ENCODE assay signal across 23 cellular contexts in the genomic region with DNA sequence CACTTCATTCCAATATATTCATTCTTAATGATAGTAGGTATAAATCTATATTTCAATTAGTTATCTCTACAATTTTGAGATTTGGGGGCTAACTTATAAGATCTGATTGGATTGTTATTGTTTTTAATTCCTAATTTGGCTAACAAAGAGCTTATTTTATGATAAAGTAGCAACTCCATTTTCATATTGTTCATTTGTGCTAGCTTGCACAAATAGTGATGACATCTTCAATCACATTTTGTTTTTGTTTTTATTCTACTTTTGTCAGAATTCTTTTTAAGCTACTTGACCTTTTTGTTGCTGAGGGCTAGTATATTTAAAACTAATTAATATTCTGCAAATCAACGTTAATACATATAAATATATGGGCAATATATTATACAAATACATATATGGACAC. TPM values are rescaled to one million over a fixed set of nuclear protein-coding genes. Genes with fewer than 3 reads are reported as not detected.
A peak's percentile ranks its signal among the peaks of the same experiment; 100 is the strongest.
DNase-seq lines count a peak whose midpoint lies in the region; ATAC-seq, FAIRE-seq and TF ChIP-seq lines count a peak whose summit lies in the region.
"Had no signal": no experiment of that assay in that cellular context is flagged by ENCODE, and none has a peak within 500 bp of the region (broad histone marks: within the 10 kb centered on the region; RNA-seq: fewer than 3 reads in every experiment).

No MANE protein-coding gene starts in this region.

- no peak for TF ChIP-seq EP300 in K562 (IDR thresholded peaks at IDR 0.05; ENCODE audit: low read length)

- no peaks in the 10 kb centered on the region for H3K36me3 Mint-ChIP-seq in activated CD4-positive, alpha-beta memory T cell treated with anti-CD3 and anti-CD28 coated beads for 36 hours
- H3K36me3 Mint-ChIP-seq: CD14-positive monocyte; CD8-positive, alpha-beta memory T cell had no signal

- H4K20me1 ChIP-seq in K562 (replicated peaks; ENCODE audit: control insufficient read depth, insufficient read depth, low read length), result no peaks in the 10 kb centered on the region; the same call in 1 of the 2 replicates
- H4K20me1 ChIP-seq: BLaER1 treated with 17β-estradiol and CSF1 and Interleukin-3, amounts not matched to agents 10 nM and 100 nM had no signal

- TF ChIP-seq CTCF in left ventricle myocardium inferior (IDR thresholded peaks at IDR 0.05; ENCODE audit: borderline replicate concordance) (no peak), heart right ventricle (IDR thresholded peaks at IDR 0.05) (no peak), K562 (IDR thresholded peaks at IDR 0.05 in 2 of 3, conservative IDR thresholded peaks at IDR 0.05 in 1 of 3; ENCODE audit: insufficient read depth in 2 of 3, low read depth in 1 of 3, low read length in 3 of 3) (no peak)

- BruUV-seq in K562 (replicated peaks; lab: Mats Ljungman, UMichigan), result no TSS peak

- TF ChIP-seq RAD21 in K562 (CRISPR knock-in tag; conservative IDR thresholded peaks at IDR 0.05 in 1 of 2, IDR thresholded peaks at IDR 0.05 in 1 of 2), result no peak

- no peak for FAIRE-seq in K562 (lab: Jason Lieb, UNC)
- FAIRE-seq: D721Med, GM12878, H54 had no signal

- H3K27me3 Mint-ChIP-seq in activated CD4-positive, alpha-beta memory T cell treated with anti-CD3 and anti-CD28 coated beads for 36 hours, result no peaks in the 10 kb centered on the region
- H3K27me3 Mint-ChIP-seq: CD4-positive, alpha-beta T cell; CD8-positive, alpha-beta memory T cell had no signal

- H3K4me3 ChIP-seq in left ventricle myocardium inferior (no peak overlapping the region), heart right ventricle (no peak overlapping the region), K562 (no peak overlapping the region), skeletal muscle satellite cell (ENCODE audit: low read length) (no peak overlapping the region)
- H3K4me3 ChIP-seq: GM12878, HAP-1 had no signal

- CTCF ChIA-PET in K562 (lab: Yijun Ruan, JAX; ENCODE audit: low intra/inter-chr PET ratio), result no interaction called here
- CTCF ChIA-PET in activated CD4-positive, alpha-beta memory T cell treated with anti-CD3 and anti-CD28 coated beads for 36 hours (lab: Charles Lee), result no interaction called here

- no peaks in the 10 kb centered on the region for H3K9me1 ChIP-seq in K562 (ENCODE audit: control insufficient read depth, insufficient read depth, low read length)

- in situ Hi-C loops in K562 (cut with MboI), result no loop called here

- no peak overlapping the region for H3K4me3 Mint-ChIP-seq in activated CD4-positive, alpha-beta memory T cell treated with anti-CD3 and anti-CD28 coated beads for 36 hours
- H3K4me3 Mint-ChIP-seq: CD14-positive monocyte; CD4-positive, alpha-beta T cell; CD8-positive, alpha-beta memory T cell had no signal

- H3K27me3 ChIP-seq in left ventricle myocardium inferior (ENCODE audit: low read depth) (no peaks in the 10 kb centered on the region), heart right ventricle (no peaks in the 10 kb centered on the region), K562 (ENCODE audit: control insufficient read depth in 2 of 2, insufficient read depth in 2 of 2, low read length in 2 of 2) (no peaks in the 10 kb centered on the region), skeletal muscle satellite cell (ENCODE audit: control insufficient read depth, insufficient read depth, low read length) (no peaks in the 10 kb centered on the region)
- H3K27me3 ChIP-seq: BE2C; BLaER1 treated with 17β-estradiol and CSF1 and Interleukin-3, amounts not matched to agents 10 nM and 100 nM had no signal

- H3K9ac ChIP-seq in K562 (ENCODE audit: insufficient read depth in 1 of 2, low read depth in 2 of 2, low read length in 2 of 2) (no peak overlapping the region), skeletal muscle satellite cell (ENCODE audit: low read depth, low read length) (peak overlapping the region; percentile 71)

- POLR2A ChIA-PET in K562 (lab: Yijun Ruan, JAX), result interaction anchor here (0.6 to 1.5 kb wide), 4 partner anchors 9 to 31 kb away, joined by 3 to 4 read pairs (median 3); no protein-coding TSS in a partner anchor
- POLR2A ChIA-PET in activated CD4-positive, alpha-beta memory T cell treated with anti-CD3 and anti-CD28 coated beads for 36 hours (lab: Charles Lee), result no interaction called here

- intact Hi-C loops in left ventricle myocardium inferior (cut with micrococcal nuclease), result no loop called here
- intact Hi-C loops in heart right ventricle (cut with DNase I), result no loop called here
- intact Hi-C loops in K562 (cut with micrococcal nuclease), result no loop called here
- intact Hi-C loops in activated CD4-positive, alpha-beta memory T cell treated with anti-CD3 and anti-CD28 coated beads for 36 hours (cut with micrococcal nuclease), result no loop called here

- H2AFZ ChIP-seq in K562 (ENCODE audit: low read depth, low read length), result no peak overlapping the region

- H3K36me3 ChIP-seq in left ventricle myocardium inferior (no peaks in the 10 kb centered on the region), heart right ventricle (no peaks in the 10 kb centered on the region), K562 (ENCODE audit: control insufficient read depth, insufficient read depth, low read length) (peaks cover 2% of the 10 kb centered on the region; the same call in 1 of the 3 replicates), skeletal muscle satellite cell (ENCODE audit: insufficient read depth, low read length) (no peaks in the 10 kb centered on the region)
- H3K36me3 ChIP-seq: BE2C, HAP-1 had no signal

- H3K4me1 ChIP-seq in left ventricle myocardium inferior (peaks cover 85% of the 10 kb centered on the region), heart right ventricle (peaks cover 0 to 85% (median 53%) of the 10 kb centered on the region in 9 donors), K562 (replicated peaks in 1 of 2; ENCODE audit: control insufficient read depth in 2 of 2, insufficient read depth in 2 of 2, low read length in 2 of 2) (peaks cover 0 to 19% of the 10 kb centered on the region in 2 experiments; a peak in 3 of 5 replicates), skeletal muscle satellite cell (ENCODE audit: control insufficient read depth, insufficient read depth, low read length) (peaks cover 54% of the 10 kb centered on the region)

- peaks cover 12% of the 10 kb centered on the region for H3K4me1 Mint-ChIP-seq in activated CD4-positive, alpha-beta memory T cell treated with anti-CD3 and anti-CD28 coated beads for 36 hours (ENCODE audit: low read depth)
- H3K4me1 Mint-ChIP-seq: CD14-positive monocyte had no signal

- no peak for TF ChIP-seq POLR2A in K562 (conservative IDR thresholded peaks at IDR 0.05)

- 88 to 91% methylated on average over 1 of the region's 1 CpG for WGBS in heart right ventricle, 2 donors
- 10% methylated on average over 1 of the region's 1 CpG for WGBS in K562 (ENCODE audit: insufficient coverage, low coverage, missing lambda C conversion rate)

- peak overlapping the region; percentile 68 for H3K27ac ChIP-seq in left ventricle myocardium inferior (replicated peaks)
- H3K27ac ChIP-seq in heart right ventricle, result peak overlapping the region in 1 of 10 donors; percentile 64
- no peak overlapping the region for H3K27ac ChIP-seq in K562 (ENCODE audit: extremely low read depth, low read depth, low read length)
- H3K27ac ChIP-seq: 22Rv1 had no signal

- DNase-seq in left ventricle myocardium inferior (no peak), heart right ventricle (no peak), K562 (ENCODE audit: extremely low read depth in 1 of 4, low spot score in 3 of 4) (no peak), medulla oblongata (ENCODE audit: extremely low spot score) (no peak)
- no peak for DNase-seq in activated CD4-positive, alpha-beta memory T cell treated with anti-CD3 and anti-CD28 coated beads for 36 hours
- DNase-seq: ACHN; AML-193; BE2C; CD4-positive, alpha-beta T cell; CD8-positive, alpha-beta memory T cell; DMS 273 treated with DMSO at 0.1 percent for 48 hours; DMS79; EL; GDM1; GOT3 had no signal

- H3K27ac Mint-ChIP-seq in activated CD4-positive, alpha-beta memory T cell treated with anti-CD3 and anti-CD28 coated beads for 36 hours, result no peak overlapping the region
- H3K27ac Mint-ChIP-seq: CD14-positive monocyte; CD4-positive, alpha-beta T cell; CD8-positive, alpha-beta memory T cell had no signal

- peaks cover 86% of the 10 kb centered on the region for H3K79me2 ChIP-seq in K562 (ENCODE audit: control insufficient read depth, insufficient read depth, low read length)

- H3K4me2 ChIP-seq in K562 (ENCODE audit: insufficient read depth, low read length) (no peak overlapping the region; the same call in 1 of the 2 replicates), skeletal muscle satellite cell (ENCODE audit: low read length) (peak overlapping the region; percentile 14)

- no peak for ATAC-seq in heart right ventricle
- ATAC-seq in K562, result no peak
- ATAC-seq: GM12878 had no signal

- H3K9me3 Mint-ChIP-seq in activated CD4-positive, alpha-beta memory T cell treated with anti-CD3 and anti-CD28 coated beads for 36 hours, result no peaks in the 10 kb centered on the region
- H3K9me3 Mint-ChIP-seq: CD4-positive, alpha-beta T cell; CD8-positive, alpha-beta memory T cell had no signal

- H3K9me3 ChIP-seq in left ventricle myocardium inferior (replicated peaks) (no peaks in the 10 kb centered on the region), heart right ventricle (no peaks in the 10 kb centered on the region), K562 (replicated peaks; ENCODE audit: control insufficient read depth, insufficient read depth, low read depth, low read length) (no peaks in the 10 kb centered on the region), skeletal muscle satellite cell (replicated peaks; ENCODE audit: low read length) (no peaks in the 10 kb centered on the region)
- H3K9me3 ChIP-seq: BE2C, HAP-1 had no signal

RNA-seq across cellular contexts. Expression of gene MARCHF3, which starts 22.8 kb away (rescaled TPM):
- total RNA-seq in left ventricle myocardium inferior, result 35.7 TPM
- 10 to 100 TPM; 16.8 to 57.4 (median 45.9) TPM for total RNA-seq in heart right ventricle
- 10 to 100 TPM in 1 of 2 donors, 1 to 10 TPM in 1; 4.8 to 76.2 TPM for polyA plus RNA-seq in heart right ventricle
- total RNA-seq in K562 (2011; cell fraction: chromatin; rRNA removed; ENCODE audit: low replicate concordance), result 71.0 and 71.2 TPM in 2 replicates
- total RNA-seq in K562 (2011; cell fraction: nucleolus; rRNA removed), result 72.9 and 84.2 TPM in 2 replicates
- total RNA-seq in K562 (2011; cell fraction: nucleoplasm; rRNA removed), result 80.1 and 101 TPM in 2 replicates
- 12.2 and 21.1 TPM in 2 replicates for total RNA-seq in K562 (2014; rRNA removed)
- total RNA-seq in K562 (2014; rRNA removed; fragmentation: Illumina TruSeq; extraction: Trizol), result 19.9 and 20.2 TPM in 2 replicates
- 16.8 and 18.5 TPM in 2 replicates for total RNA-seq in K562 (2015; rRNA removed; fragmentation: Illumina TruSeq; extraction: Trizol)
- total RNA-seq in K562 (2021), result 23.5 TPM in 2 replicates
- 34.1 and 37.4 TPM in 2 replicates for polyA plus RNA-seq in K562 (2011; rRNA removed)
- polyA plus RNA-seq in K562 (2011; cell fraction: cytosol; rRNA removed), result 24.1 and 35.9 TPM in 2 replicates
- 39.3 and 39.4 TPM in 2 replicates for polyA plus RNA-seq in K562 (2011; cell fraction: nucleus; rRNA removed)
- polyA plus RNA-seq in K562 (2012), result 21.4 and 29.8 TPM in 2 replicates
- polyA plus RNA-seq in K562 (2014; fragmentation: Illumina TruSeq; extraction: Trizol), result 13.4 and 16.5 TPM in 2 replicates
- 1 to 10 TPM; 5.6 to 7.6 TPM for polyA plus RNA-seq in K562 (2014; fragmentation: Nextera tagmentation; extraction: Ambion mirVana)
- 7.8 and 10.4 TPM in 2 replicates for polyA plus RNA-seq in K562 (2014; rRNA removed)
- polyA minus RNA-seq in K562 (2011; rRNA and poly(A)+ RNA removed), result 43.9 and 60.4 TPM in 2 replicates
- polyA minus RNA-seq in K562 (2011; cell fraction: cytosol; rRNA and poly(A)+ RNA removed), result 24.6 and 34.4 TPM in 2 replicates
- 57.8 and 62.6 TPM in 2 replicates for polyA minus RNA-seq in K562 (2011; cell fraction: nucleus; rRNA and poly(A)+ RNA removed)
- total RNA-seq in skeletal muscle satellite cell (2012; rRNA removed), result 7.2 and 8.6 TPM in 2 replicates
- 1 to 10 TPM; 4.0 to 4.4 TPM for total RNA-seq in activated CD4-positive, alpha-beta memory T cell treated with anti-CD3 and anti-CD28 coated beads for 36 hours
